1 cellular context compared by ENCODE assay signal in the genomic region with DNA sequence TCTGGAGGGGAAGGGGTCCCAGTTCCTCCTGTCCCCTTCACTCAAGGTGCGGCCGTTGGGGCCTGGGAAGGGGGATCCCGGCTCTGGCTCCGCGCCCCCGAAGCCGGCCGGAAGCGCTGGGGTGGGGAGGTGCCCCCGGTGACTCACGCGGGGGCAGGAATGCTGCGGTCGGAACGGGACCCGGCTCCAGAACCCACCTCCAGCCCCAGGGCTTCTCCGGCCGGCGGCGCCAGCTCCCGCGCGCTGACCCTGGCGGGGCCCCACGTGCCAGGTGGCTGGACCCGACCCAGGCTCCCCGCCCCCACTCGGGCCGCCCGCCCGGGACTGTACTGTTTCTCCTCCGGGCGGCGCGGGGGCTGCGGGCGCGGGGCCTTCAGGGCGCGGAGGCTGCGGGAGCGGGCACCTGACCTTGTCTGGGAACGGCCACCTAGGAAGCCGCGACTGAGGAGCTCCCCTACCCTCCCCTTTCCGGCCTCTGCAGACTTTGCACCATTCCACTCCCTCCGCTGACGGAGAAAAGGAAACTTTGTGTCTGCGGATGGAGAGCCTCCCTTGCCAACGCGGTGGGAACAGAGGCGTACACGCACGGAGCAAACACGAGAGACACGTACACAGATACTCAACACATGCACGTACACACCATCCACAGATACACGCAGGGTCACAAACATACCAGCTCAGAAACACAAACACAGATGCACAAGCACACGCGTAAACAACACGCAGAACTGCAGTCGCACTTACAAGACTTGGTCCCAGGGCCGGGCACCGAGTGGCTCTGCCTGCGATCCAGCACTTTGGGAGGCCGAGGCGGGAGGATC.
A peak's percentile ranks its signal among the peaks of the same experiment; 100 is the strongest.
TF ChIP-seq lines count a peak whose summit lies in the region.

No MANE protein-coding gene starts in this region.

TF ChIP-seq in K562, 482 proteins besides CTCF, POLR2A, EP300 and RAD21 (continued from another document and continues in another):
- TF ChIP-seq, protein P1, sequence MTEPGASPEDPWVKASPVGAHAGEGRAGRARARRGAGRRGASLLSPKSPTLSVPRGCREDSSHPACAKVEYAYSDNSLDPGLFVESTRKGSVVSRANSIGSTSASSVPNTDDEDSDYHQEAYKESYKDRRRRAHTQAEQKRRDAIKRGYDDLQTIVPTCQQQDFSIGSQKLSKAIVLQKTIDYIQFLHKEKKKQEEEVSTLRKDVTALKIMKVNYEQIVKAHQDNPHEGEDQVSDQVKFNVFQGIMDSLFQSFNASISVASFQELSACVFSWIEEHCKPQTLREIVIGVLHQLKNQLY (CRISPR knock-in tag; conservative IDR thresholded peaks at IDR 0.05) = no peak
- TF ChIP-seq BMI1 (IDR thresholded peaks at IDR 0.05; ENCODE audit: low read length) (no peak), ZKSCAN1 (IDR thresholded peaks at IDR 0.05; ENCODE audit: low read depth, low read length) (no peak), HNRNPL (IDR thresholded peaks at IDR 0.05; ENCODE audit: low read depth, low read length) (0 out of 2 replicates have a peak, but pooled peaks have one; percentile 33), ZNF699 (CRISPR knock-in tag; IDR thresholded peaks at IDR 0.05; ENCODE audit: insufficient replicate concordance) (no peak), CSDE1 (IDR thresholded peaks at IDR 0.05) (no peak), PRMT5 (CRISPR knock-in tag; IDR thresholded peaks at IDR 0.05) (no peak), MECOM (CRISPR knock-in tag; IDR thresholded peaks at IDR 0.05) (no peak), ZNF696 (CRISPR knock-in tag; conservative IDR thresholded peaks at IDR 0.05) (no peak), GABPB2 (CRISPR knock-in tag; conservative IDR thresholded peaks at IDR 0.05) (no peak), MTA1 (IDR thresholded peaks at IDR 0.05; ENCODE audit: borderline replicate concordance) (peak; percentile 28; the same call in 1 of the 2 replicates), MYNN (IDR thresholded peaks at IDR 0.05) (no peak), MYNN (CRISPR knock-in tag; IDR thresholded peaks at IDR 0.05) (no peak), XRCC3 (IDR thresholded peaks at IDR 0.05) (no peak), ZNF165 (CRISPR knock-in tag; IDR thresholded peaks at IDR 0.05; ENCODE audit: borderline replicate concordance) (no peak), ETS2 (tag; IDR thresholded peaks at IDR 0.05; ENCODE audit: borderline replicate concordance, poor library complexity, severe bottlenecking) (no peak), BHLHE40 (IDR thresholded peaks at IDR 0.05; ENCODE audit: low read length) (peak; percentile 89), ESRRA (IDR thresholded peaks at IDR 0.05; ENCODE audit: borderline replicate concordance, low read depth) (peak; percentile 62), ADNP (tag; IDR thresholded peaks at IDR 0.05) (no peak), CEBPB (tag; IDR thresholded peaks at IDR 0.05) (no peak), PTBP1 (IDR thresholded peaks at IDR 0.05; ENCODE audit: low read depth, low read length) (no peak), BDP1 (IDR thresholded peaks at IDR 0.05; ENCODE audit: insufficient read depth, insufficient read length) (no peak), BRD4 (IDR thresholded peaks at IDR 0.05) (peak; percentile 60; the same call in 1 of the 2 replicates), PHF21A (IDR thresholded peaks at IDR 0.05; ENCODE audit: borderline replicate concordance, low read depth) (no peak), SMARCC2 (IDR thresholded peaks at IDR 0.05; ENCODE audit: low read depth) (no peak; the same call in 1 of the 2 replicates), GABPB1 (CRISPR knock-in tag; IDR thresholded peaks at IDR 0.05) (peak; percentile 66), MTF1 (CRISPR knock-in tag; IDR thresholded peaks at IDR 0.05; ENCODE audit: borderline replicate concordance) (0 out of 2 replicates have a peak, but pooled peaks have one; percentile 30), TAF9B (IDR thresholded peaks at IDR 0.05; ENCODE audit: partially characterized antibody) (no peak), SIN3B (IDR thresholded peaks at IDR 0.05; ENCODE audit: low read depth) (no peak)
- TF ChIP-seq, protein P2, sequence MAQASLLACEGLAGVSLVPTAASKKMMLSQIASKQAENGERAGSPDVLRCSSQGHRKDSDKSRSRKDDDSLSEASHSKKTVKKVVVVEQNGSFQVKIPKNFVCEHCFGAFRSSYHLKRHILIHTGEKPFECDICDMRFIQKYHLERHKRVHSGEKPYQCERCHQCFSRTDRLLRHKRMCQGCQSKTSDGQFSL (CRISPR knock-in tag; IDR thresholded peaks at IDR 0.05) = no peak
- TF ChIP-seq, protein P2 (tag; IDR thresholded peaks at IDR 0.05) = no peak
- TF ChIP-seq, protein P3, sequence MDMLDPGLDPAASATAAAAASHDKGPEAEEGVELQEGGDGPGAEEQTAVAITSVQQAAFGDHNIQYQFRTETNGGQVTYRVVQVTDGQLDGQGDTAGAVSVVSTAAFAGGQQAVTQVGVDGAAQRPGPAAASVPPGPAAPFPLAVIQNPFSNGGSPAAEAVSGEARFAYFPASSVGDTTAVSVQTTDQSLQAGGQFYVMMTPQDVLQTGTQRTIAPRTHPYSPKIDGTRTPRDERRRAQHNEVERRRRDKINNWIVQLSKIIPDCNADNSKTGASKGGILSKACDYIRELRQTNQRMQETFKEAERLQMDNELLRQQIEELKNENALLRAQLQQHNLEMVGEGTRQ (CRISPR knock-in tag; IDR thresholded peaks at IDR 0.05) = peak; percentile 14; the same call in 1 of the 2 replicates
- TF ChIP-seq, protein P4, sequence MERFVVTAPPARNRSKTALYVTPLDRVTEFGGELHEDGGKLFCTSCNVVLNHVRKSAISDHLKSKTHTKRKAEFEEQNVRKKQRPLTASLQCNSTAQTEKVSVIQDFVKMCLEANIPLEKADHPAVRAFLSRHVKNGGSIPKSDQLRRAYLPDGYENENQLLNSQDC (CRISPR knock-in tag; IDR thresholded peaks at IDR 0.05) = no peak
- TF ChIP-seq, protein P5, sequence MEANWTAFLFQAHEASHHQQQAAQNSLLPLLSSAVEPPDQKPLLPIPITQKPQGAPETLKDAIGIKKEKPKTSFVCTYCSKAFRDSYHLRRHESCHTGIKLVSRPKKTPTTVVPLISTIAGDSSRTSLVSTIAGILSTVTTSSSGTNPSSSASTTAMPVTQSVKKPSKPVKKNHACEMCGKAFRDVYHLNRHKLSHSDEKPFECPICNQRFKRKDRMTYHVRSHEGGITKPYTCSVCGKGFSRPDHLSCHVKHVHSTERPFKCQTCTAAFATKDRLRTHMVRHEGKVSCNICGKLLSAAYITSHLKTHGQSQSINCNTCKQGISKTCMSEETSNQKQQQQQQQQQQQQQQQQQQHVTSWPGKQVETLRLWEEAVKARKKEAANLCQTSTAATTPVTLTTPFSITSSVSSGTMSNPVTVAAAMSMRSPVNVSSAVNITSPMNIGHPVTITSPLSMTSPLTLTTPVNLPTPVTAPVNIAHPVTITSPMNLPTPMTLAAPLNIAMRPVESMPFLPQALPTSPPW (CRISPR knock-in tag; IDR thresholded peaks at IDR 0.05) = peak; percentile 89
- TF ChIP-seq, protein P6, sequence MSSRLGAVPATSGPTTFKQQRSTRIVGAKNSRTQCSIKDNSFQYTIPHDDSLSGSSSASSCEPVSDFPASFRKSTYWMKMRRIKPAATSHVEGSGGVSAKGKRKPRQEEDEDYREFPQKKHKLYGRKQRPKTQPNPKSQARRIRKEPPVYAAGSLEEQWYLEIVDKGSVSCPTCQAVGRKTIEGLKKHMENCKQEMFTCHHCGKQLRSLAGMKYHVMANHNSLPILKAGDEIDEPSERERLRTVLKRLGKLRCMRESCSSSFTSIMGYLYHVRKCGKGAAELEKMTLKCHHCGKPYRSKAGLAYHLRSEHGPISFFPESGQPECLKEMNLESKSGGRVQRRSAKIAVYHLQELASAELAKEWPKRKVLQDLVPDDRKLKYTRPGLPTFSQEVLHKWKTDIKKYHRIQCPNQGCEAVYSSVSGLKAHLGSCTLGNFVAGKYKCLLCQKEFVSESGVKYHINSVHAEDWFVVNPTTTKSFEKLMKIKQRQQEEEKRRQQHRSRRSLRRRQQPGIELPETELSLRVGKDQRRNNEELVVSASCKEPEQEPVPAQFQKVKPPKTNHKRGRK (tag; IDR thresholded peaks at IDR 0.05) = no peak
- TF ChIP-seq, protein P7, sequence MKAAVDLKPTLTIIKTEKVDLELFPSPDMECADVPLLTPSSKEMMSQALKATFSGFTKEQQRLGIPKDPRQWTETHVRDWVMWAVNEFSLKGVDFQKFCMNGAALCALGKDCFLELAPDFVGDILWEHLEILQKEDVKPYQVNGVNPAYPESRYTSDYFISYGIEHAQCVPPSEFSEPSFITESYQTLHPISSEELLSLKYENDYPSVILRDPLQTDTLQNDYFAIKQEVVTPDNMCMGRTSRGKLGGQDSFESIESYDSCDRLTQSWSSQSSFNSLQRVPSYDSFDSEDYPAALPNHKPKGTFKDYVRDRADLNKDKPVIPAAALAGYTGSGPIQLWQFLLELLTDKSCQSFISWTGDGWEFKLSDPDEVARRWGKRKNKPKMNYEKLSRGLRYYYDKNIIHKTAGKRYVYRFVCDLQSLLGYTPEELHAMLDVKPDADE (conservative IDR thresholded peaks at IDR 0.05; ENCODE audit: control insufficient read depth, low read depth, low read length) = peak; percentile 78; the same call in 1 of the 2 replicates
- TF ChIP-seq, protein P8, sequence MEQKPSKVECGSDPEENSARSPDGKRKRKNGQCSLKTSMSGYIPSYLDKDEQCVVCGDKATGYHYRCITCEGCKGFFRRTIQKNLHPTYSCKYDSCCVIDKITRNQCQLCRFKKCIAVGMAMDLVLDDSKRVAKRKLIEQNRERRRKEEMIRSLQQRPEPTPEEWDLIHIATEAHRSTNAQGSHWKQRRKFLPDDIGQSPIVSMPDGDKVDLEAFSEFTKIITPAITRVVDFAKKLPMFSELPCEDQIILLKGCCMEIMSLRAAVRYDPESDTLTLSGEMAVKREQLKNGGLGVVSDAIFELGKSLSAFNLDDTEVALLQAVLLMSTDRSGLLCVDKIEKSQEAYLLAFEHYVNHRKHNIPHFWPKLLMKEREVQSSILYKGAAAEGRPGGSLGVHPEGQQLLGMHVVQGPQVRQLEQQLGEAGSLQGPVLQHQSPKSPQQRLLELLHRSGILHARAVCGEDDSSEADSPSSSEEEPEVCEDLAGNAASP (IDR thresholded peaks at IDR 0.05) = no peak
- TF ChIP-seq, protein P9, sequence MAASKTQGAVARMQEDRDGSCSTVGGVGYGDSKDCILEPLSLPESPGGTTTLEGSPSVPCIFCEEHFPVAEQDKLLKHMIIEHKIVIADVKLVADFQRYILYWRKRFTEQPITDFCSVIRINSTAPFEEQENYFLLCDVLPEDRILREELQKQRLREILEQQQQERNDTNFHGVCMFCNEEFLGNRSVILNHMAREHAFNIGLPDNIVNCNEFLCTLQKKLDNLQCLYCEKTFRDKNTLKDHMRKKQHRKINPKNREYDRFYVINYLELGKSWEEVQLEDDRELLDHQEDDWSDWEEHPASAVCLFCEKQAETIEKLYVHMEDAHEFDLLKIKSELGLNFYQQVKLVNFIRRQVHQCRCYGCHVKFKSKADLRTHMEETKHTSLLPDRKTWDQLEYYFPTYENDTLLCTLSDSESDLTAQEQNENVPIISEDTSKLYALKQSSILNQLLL (CRISPR knock-in tag; IDR thresholded peaks at IDR 0.05; ENCODE audit: borderline replicate concordance) = no peak
- TF ChIP-seq, protein P10, sequence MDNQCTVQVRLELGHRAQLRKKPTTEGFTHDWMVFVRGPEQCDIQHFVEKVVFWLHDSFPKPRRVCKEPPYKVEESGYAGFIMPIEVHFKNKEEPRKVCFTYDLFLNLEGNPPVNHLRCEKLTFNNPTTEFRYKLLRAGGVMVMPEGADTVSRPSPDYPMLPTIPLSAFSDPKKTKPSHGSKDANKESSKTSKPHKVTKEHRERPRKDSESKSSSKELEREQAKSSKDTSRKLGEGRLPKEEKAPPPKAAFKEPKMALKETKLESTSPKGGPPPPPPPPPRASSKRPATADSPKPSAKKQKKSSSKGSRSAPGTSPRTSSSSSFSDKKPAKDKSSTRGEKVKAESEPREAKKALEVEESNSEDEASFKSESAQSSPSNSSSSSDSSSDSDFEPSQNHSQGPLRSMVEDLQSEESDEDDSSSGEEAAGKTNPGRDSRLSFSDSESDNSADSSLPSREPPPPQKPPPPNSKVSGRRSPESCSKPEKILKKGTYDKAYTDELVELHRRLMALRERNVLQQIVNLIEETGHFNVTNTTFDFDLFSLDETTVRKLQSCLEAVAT (IDR thresholded peaks at IDR 0.05) = 0 out of 4 replicates have a peak, but pooled peaks of 1 of the 2 experiments have one; percentile 14
- TF ChIP-seq, protein P11, sequence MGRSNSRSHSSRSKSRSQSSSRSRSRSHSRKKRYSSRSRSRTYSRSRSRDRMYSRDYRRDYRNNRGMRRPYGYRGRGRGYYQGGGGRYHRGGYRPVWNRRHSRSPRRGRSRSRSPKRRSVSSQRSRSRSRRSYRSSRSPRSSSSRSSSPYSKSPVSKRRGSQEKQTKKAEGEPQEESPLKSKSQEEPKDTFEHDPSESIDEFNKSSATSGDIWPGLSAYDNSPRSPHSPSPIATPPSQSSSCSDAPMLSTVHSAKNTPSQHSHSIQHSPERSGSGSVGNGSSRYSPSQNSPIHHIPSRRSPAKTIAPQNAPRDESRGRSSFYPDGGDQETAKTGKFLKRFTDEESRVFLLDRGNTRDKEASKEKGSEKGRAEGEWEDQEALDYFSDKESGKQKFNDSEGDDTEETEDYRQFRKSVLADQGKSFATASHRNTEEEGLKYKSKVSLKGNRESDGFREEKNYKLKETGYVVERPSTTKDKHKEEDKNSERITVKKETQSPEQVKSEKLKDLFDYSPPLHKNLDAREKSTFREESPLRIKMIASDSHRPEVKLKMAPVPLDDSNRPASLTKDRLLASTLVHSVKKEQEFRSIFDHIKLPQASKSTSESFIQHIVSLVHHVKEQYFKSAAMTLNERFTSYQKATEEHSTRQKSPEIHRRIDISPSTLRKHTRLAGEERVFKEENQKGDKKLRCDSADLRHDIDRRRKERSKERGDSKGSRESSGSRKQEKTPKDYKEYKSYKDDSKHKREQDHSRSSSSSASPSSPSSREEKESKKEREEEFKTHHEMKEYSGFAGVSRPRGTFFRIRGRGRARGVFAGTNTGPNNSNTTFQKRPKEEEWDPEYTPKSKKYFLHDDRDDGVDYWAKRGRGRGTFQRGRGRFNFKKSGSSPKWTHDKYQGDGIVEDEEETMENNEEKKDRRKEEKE (IDR thresholded peaks at IDR 0.05; ENCODE audit: borderline replicate concordance in 1 of 2, control insufficient read depth in 1 of 2, low read depth in 2 of 2, low read length in 1 of 2) = no peak
